In genomic region chr1:228493141-228494043, GRCh38 we compare ENCODE assay signal across 26 cellular contexts.
"Had no signal": no experiment of that assay in that cellular context is flagged by ENCODE, and none has a peak within 500 bp of the region (broad histone marks: within the 10 kb centered on the region; RNA-seq: fewer than 3 reads in every experiment).

No MANE protein-coding gene starts in this region.

- H3K27ac Mint-ChIP-seq: activated CD4-positive, alpha-beta T cell treated with anti-CD3 and anti-CD28 coated beads for 36 hours; activated CD8-positive, alpha-beta memory T cell treated with anti-CD3 and anti-CD28 coated beads, Interleukin-2, amount 10 ng/mL, durations not matched to agents 7 days and 5 days; activated CD8-positive, alpha-beta T cell treated with anti-CD3 and anti-CD28 coated beads, Interleukin-2, amount 10 ng/mL, durations not matched to agents 7 days and 5 days; effector memory CD8-positive, alpha-beta T cell; nephron; progenitor cell of endocrine pancreas; stimulated activated naive B cell treated with anti-CD40 and anti-IgM and Interleukin-4, amounts not matched to agents 10 μg/mL and 1 μg/mL and 100 μg/mL, for 72 hours; T-cell had no signal

- ATAC-seq: activated CD4-positive, alpha-beta T cell treated with anti-CD3 and anti-CD28 coated beads for 36 hours; activated CD8-positive, alpha-beta memory T cell treated with anti-CD3 and anti-CD28 coated beads, Interleukin-2, amount 10 ng/mL, durations not matched to agents 7 days and 5 days; activated CD8-positive, alpha-beta T cell treated with anti-CD3 and anti-CD28 coated beads, Interleukin-2, amount 10 ng/mL, durations not matched to agents 7 days and 5 days; body of pancreas; effector memory CD8-positive, alpha-beta T cell; stimulated activated naive B cell treated with anti-CD40 and anti-IgM and Interleukin-4, amounts not matched to agents 10 μg/mL and 1 μg/mL and 100 μg/mL, for 72 hours; T-cell had no signal

- H3K9me3 ChIP-seq: adrenal gland, body of pancreas, left ventricle myocardium inferior, neutrophil, stomach, thyroid gland, upper lobe of left lung, vagina had no signal

- H3K4me3 ChIP-seq: adrenal gland, body of pancreas, cardiac muscle cell, left ventricle myocardium inferior, lung, stomach, thyroid gland, upper lobe of left lung, vagina had no signal

- H3K9me3 Mint-ChIP-seq: effector memory CD8-positive, alpha-beta T cell; nephron; stimulated activated naive B cell treated with anti-CD40 and anti-IgM and Interleukin-4, amounts not matched to agents 10 μg/mL and 1 μg/mL and 100 μg/mL, for 72 hours; T-cell had no signal

- H3K27ac ChIP-seq: adrenal gland, body of pancreas, cardiac muscle cell, left ventricle myocardium inferior, neutrophil, stomach, thyroid gland, upper lobe of left lung, vagina had no signal

- DNase-seq: activated CD4-positive, alpha-beta T cell treated with anti-CD3 and anti-CD28 coated beads for 36 hours; activated CD4-positive, CD25-positive, alpha-beta regulatory T cell; activated CD8-positive, alpha-beta memory T cell treated with anti-CD3 and anti-CD28 coated beads, Interleukin-2, amount 10 ng/mL, durations not matched to agents 7 days and 5 days; activated CD8-positive, alpha-beta T cell treated with anti-CD3 and anti-CD28 coated beads, Interleukin-2, amount 10 ng/mL, durations not matched to agents 7 days and 5 days; activated gamma-delta T cell treated with Interleukin-2 at 50 U/mL for 16 hours; activated naive CD4-positive, alpha-beta T cell treated with anti-CD3 and anti-CD28 coated beads, Interleukin-2, amount 50 U/mL, for 16 hours; adrenal gland; body of pancreas; cortex of kidney; effector memory CD8-positive, alpha-beta T cell; islet precursor cell; left ventricle myocardium inferior; retina; stimulated activated CD4-positive, alpha-beta T cell treated with anti-CD3 and anti-CD28 coated beads, Interleukin-15, amount 100 ng/mL, for 24 hours; stimulated activated CD4-positive, alpha-beta T cell treated with anti-CD3 and anti-CD28 coated beads, Interleukin-2, amount 100 ng/mL, for 24 hours; stimulated activated naive B cell treated with anti-CD40 and anti-IgM and Interleukin-4, amounts not matched to agents 10 μg/mL and 1 μg/mL and 100 μg/mL, for 72 hours; stomach; T-cell; thyroid gland had no signal

- H3K27me3 ChIP-seq: adrenal gland, body of pancreas, cardiac muscle cell, neutrophil, stomach, thyroid gland, upper lobe of left lung, vagina had no signal

- H3K4me3 Mint-ChIP-seq: activated CD4-positive, alpha-beta T cell treated with anti-CD3 and anti-CD28 coated beads for 36 hours; activated CD8-positive, alpha-beta memory T cell treated with anti-CD3 and anti-CD28 coated beads, Interleukin-2, amount 10 ng/mL, durations not matched to agents 7 days and 5 days; activated CD8-positive, alpha-beta T cell treated with anti-CD3 and anti-CD28 coated beads, Interleukin-2, amount 10 ng/mL, durations not matched to agents 7 days and 5 days; effector memory CD8-positive, alpha-beta T cell; nephron; stimulated activated naive B cell treated with anti-CD40 and anti-IgM and Interleukin-4, amounts not matched to agents 10 μg/mL and 1 μg/mL and 100 μg/mL, for 72 hours; T-cell had no signal

- H3K27me3 Mint-ChIP-seq: activated CD4-positive, alpha-beta T cell treated with anti-CD3 and anti-CD28 coated beads for 36 hours; activated CD8-positive, alpha-beta memory T cell treated with anti-CD3 and anti-CD28 coated beads, Interleukin-2, amount 10 ng/mL, durations not matched to agents 7 days and 5 days; effector memory CD8-positive, alpha-beta T cell; progenitor cell of endocrine pancreas; stimulated activated naive B cell treated with anti-CD40 and anti-IgM and Interleukin-4, amounts not matched to agents 10 μg/mL and 1 μg/mL and 100 μg/mL, for 72 hours; T-cell had no signal
